Comparison of ENCODE assay signal across 17 cellular contexts in genomic region chr12:29616664-29617409, GRCh38.
DNase-seq lines count a peak whose midpoint lies in the region; ATAC-seq and TF ChIP-seq lines count a peak whose summit lies in the region.
"Had no signal": no experiment of that assay in that cellular context is flagged by ENCODE, and none has a peak within 500 bp of the region (broad histone marks: within the 10 kb centered on the region; RNA-seq: fewer than 3 reads in every experiment).

No MANE protein-coding gene starts in this region.

- H3K9ac ChIP-seq in mammary epithelial cell (ENCODE audit: insufficient read depth, low read length) (peak overlapping the region; percentile 59), neural progenitor cell (no peak overlapping the region)
- H3K9ac ChIP-seq: BLaER1 treated with 17β-estradiol and CSF1 and Interleukin-3, amounts not matched to agents 10 nM and 100 nM had no signal

- H3K4me1 ChIP-seq in mammary epithelial cell (ENCODE audit: insufficient read depth, low read length), result peaks cover 16% of the 10 kb centered on the region
- H3K4me1 ChIP-seq in neural progenitor cell, result peaks cover 23% of the 10 kb centered on the region
- H3K4me1 ChIP-seq: BLaER1 treated with 17β-estradiol and CSF1 and Interleukin-3, amounts not matched to agents 10 nM and 100 nM had no signal

- no peak for ATAC-seq in HG02852 (IDR thresholded peaks at IDR 0.05; ENCODE audit: unreplicated experiment)
- ATAC-seq: naive thymus-derived CD4-positive, alpha-beta T cell had no signal

- no peaks in the 10 kb centered on the region for H3K9me3 Mint-ChIP-seq in neural progenitor cell

- in situ Hi-C loops in mammary epithelial cell (cut with MboI; ENCODE audit: low sequenced_read_pairs in 2 of 2), result no loop called here

- H3K27ac ChIP-seq in mammary epithelial cell (ENCODE audit: insufficient read depth, low read depth, low read length), result peak overlapping the region; percentile 96
- no peak overlapping the region for H3K27ac ChIP-seq in neural progenitor cell
- H3K27ac ChIP-seq: BLaER1 treated with 17β-estradiol and CSF1 and Interleukin-3, amounts not matched to agents 10 nM and 100 nM; WERI-Rb-1 had no signal

- dilution Hi-C loops in mammary epithelial cell (cut with HindIII; ENCODE audit: low sequenced_read_pairs), result no loop called here

- H3K4me3 Mint-ChIP-seq in neural progenitor cell, result no peak overlapping the region
- H3K4me3 Mint-ChIP-seq: naive thymus-derived CD4-positive, alpha-beta T cell had no signal

- H3K36me3 Mint-ChIP-seq in neural progenitor cell, result peaks cover 17% of the 10 kb centered on the region
- H3K36me3 Mint-ChIP-seq: naive thymus-derived CD4-positive, alpha-beta T cell had no signal

- H3K4me2 ChIP-seq in mammary epithelial cell (ENCODE audit: insufficient read depth, low read depth, low read length) (peak overlapping the region; percentile 63), neural progenitor cell (no peak overlapping the region)
- H3K4me2 ChIP-seq: BLaER1 treated with 17β-estradiol and CSF1 and Interleukin-3, amounts not matched to agents 10 nM and 100 nM had no signal

- H4K20me1 ChIP-seq in mammary epithelial cell (ENCODE audit: insufficient read depth, low read length) (no peaks in the 10 kb centered on the region), neural progenitor cell (ENCODE audit: low read depth) (no peaks in the 10 kb centered on the region)
- H4K20me1 ChIP-seq: BLaER1 treated with 17β-estradiol and CSF1 and Interleukin-3, amounts not matched to agents 10 nM and 100 nM had no signal

- H3F3A ChIP-seq in neural progenitor cell (ENCODE audit: low read depth), result no peaks in the 10 kb centered on the region

- no peak overlapping the region for H3K27ac Mint-ChIP-seq in neural progenitor cell
- H3K27ac Mint-ChIP-seq: naive thymus-derived CD4-positive, alpha-beta T cell had no signal

- 39% methylated on average over 6 of the region's 6 CpGs for WGBS in mammary epithelial cell (ENCODE audit: low coverage, missing lambda C conversion rate)

- H3K9me3 ChIP-seq in mammary epithelial cell (replicated peaks; ENCODE audit: insufficient read depth, low read length) (no peaks in the 10 kb centered on the region), neural progenitor cell (ENCODE audit: low read depth) (no peaks in the 10 kb centered on the region)
- H3K9me3 ChIP-seq: BLaER1 treated with 17β-estradiol and CSF1 and Interleukin-3, amounts not matched to agents 10 nM and 100 nM had no signal

- H3K79me2 ChIP-seq in mammary epithelial cell (ENCODE audit: insufficient read depth, low read length), result no peaks in the 10 kb centered on the region
- no peaks in the 10 kb centered on the region for H3K79me2 ChIP-seq in neural progenitor cell (ENCODE audit: low read depth)

- no peak for TF ChIP-seq CTCF in mammary epithelial cell (conservative IDR thresholded peaks at IDR 0.05 in 1 of 2, IDR thresholded peaks at IDR 0.05 in 1 of 2; ENCODE audit: extremely low read depth in 1 of 2, insufficient read depth in 1 of 2, low read depth in 1 of 2, low read length in 2 of 2)
- no peak for TF ChIP-seq CTCF in neural progenitor cell (IDR thresholded peaks at IDR 0.05)

- intact Hi-C loops in mammary epithelial cell (cut with micrococcal nuclease), result loop anchor here (5.0 to 10.0 kb wide), 2 partner anchors 165 to 228 kb away; partner anchors contain the start of gene TMTC1

- H3K27me3 ChIP-seq in mammary epithelial cell (ENCODE audit: insufficient read depth, low read length) (no peaks in the 10 kb centered on the region), neural progenitor cell (no peaks in the 10 kb centered on the region)
- H3K27me3 ChIP-seq: BLaER1 treated with 17β-estradiol and CSF1 and Interleukin-3, amounts not matched to agents 10 nM and 100 nM had no signal

- peaks cover 2% of the 10 kb centered on the region for H3K36me3 ChIP-seq in mammary epithelial cell (ENCODE audit: insufficient read depth, low read length)
- H3K36me3 ChIP-seq in neural progenitor cell, result no peaks in the 10 kb centered on the region
- H3K36me3 ChIP-seq: BLaER1 treated with 17β-estradiol and CSF1 and Interleukin-3, amounts not matched to agents 10 nM and 100 nM; WERI-Rb-1 had no signal

- no TSS peak for BruUV-seq in mammary epithelial cell (replicated peaks; lab: Mats Ljungman, UMichigan)

- H3K4me1 Mint-ChIP-seq in neural progenitor cell, result peaks cover 5% of the 10 kb centered on the region
- H3K4me1 Mint-ChIP-seq: naive thymus-derived CD4-positive, alpha-beta T cell had no signal

- peak overlapping the region; percentile 80 for H2AFZ ChIP-seq in mammary epithelial cell (ENCODE audit: low read depth, low read length)
- H2AFZ ChIP-seq in neural progenitor cell (replicated peaks), result no peak overlapping the region

- H3K27me3 Mint-ChIP-seq in neural progenitor cell (ENCODE audit: insufficient read depth, low read depth), result no peaks in the 10 kb centered on the region

- CTCF ChIA-PET in mammary epithelial cell (lab: Charles Lee; ENCODE audit: low non-redundant PET), result no interaction called here

- DNase-seq in AG08396 (ENCODE audit: low spot score) (peak; percentile 57), HT1080 (ENCODE audit: low read depth) (peak; percentile 78), mammary epithelial cell (peak; percentile 92), kidney tubule cell (ENCODE audit: low spot score) (peak; percentile 45), DMS79 treated with DMSO at 0.1 percent for 48 hours (lab: John Stamatoyannopoulos, UW) (no peak), middle frontal gyrus (ENCODE audit: extremely low spot score, low spot score) (no peak), neural progenitor cell (ENCODE audit: low spot score) (no peak)
- DNase-seq: activated gamma-delta T cell treated with Interleukin-2 at 50 U/mL for 16 hours; effector memory CD4-positive, alpha-beta T cell; GOT3; Kasumi-1; naive thymus-derived CD4-positive, alpha-beta T cell; NCI-H510A; SHP77; WERI-Rb-1 had no signal

- H3K4me3 ChIP-seq in mammary epithelial cell (replicated peaks in 1 of 3; ENCODE audit: insufficient read depth in 1 of 3, low read depth in 2 of 3, low read length in 3 of 3), result no peak overlapping the region
- H3K4me3 ChIP-seq in neural progenitor cell, result no peak overlapping the region
- H3K4me3 ChIP-seq: BLaER1 treated with 17β-estradiol and CSF1 and Interleukin-3, amounts not matched to agents 10 nM and 100 nM had no signal

Comparison
In these comparisons a context has a peak if more than half of its experiments do, and no peak if none do; other contexts are left out.
1. DNase-seq: peak in AG08396 (single experiment), HT1080 (single experiment), mammary epithelial cell (single experiment) and kidney tubule cell (single experiment); none in DMS79 treated with DMSO at 0.1 percent for 48 hours (single experiment), middle frontal gyrus (single experiment) and neural progenitor cell (single experiment).